In genomic region chr5:112707187-112708179, GRCh38 we compare ENCODE assay signal across 1 cellular context.
TF ChIP-seq lines count a peak whose summit lies in the region.

No MANE protein-coding gene starts in this region.

TF ChIP-seq in GM12878, 131 proteins besides CTCF, POLR2A, EP300 and RAD21 (continued from another document and continues in another):
- TF ChIP-seq ZBTB40 (IDR thresholded peaks at IDR 0.05; ENCODE audit: borderline replicate concordance) (peak; percentile 21; the same call in 1 of the 2 replicates), PKNOX1 (IDR thresholded peaks at IDR 0.05) (no peak), ZBTB4 (CRISPR knock-in tag; IDR thresholded peaks at IDR 0.05) (no peak), JUND (IDR thresholded peaks at IDR 0.05; ENCODE audit: low read depth, low read length) (no peak), EZH2 (IDR thresholded peaks at IDR 0.05; ENCODE audit: borderline replicate concordance, control insufficient read depth, low read depth, low read length) (no peak), IRF3 (IDR thresholded peaks at IDR 0.05) (no peak), E2F8 (IDR thresholded peaks at IDR 0.05; ENCODE audit: low read depth, partially characterized antibody) (no peak), HSF1 (IDR thresholded peaks at IDR 0.05; ENCODE audit: low read depth, low read length) (no peak), MLLT1 (IDR thresholded peaks at IDR 0.05) (peak; percentile 99), CUX1 (IDR thresholded peaks at IDR 0.05; ENCODE audit: insufficient replicate concordance, low read depth, low read length) (no peak), ZNF687 (IDR thresholded peaks at IDR 0.05) (peak; percentile 95), ESRRA (IDR thresholded peaks at IDR 0.05; ENCODE audit: low read length) (no peak), SREBF2 (IDR thresholded peaks at IDR 0.05; ENCODE audit: low read length) (no peak), HDAC2 (IDR thresholded peaks at IDR 0.05) (no peak), SP1 (IDR thresholded peaks at IDR 0.05; ENCODE audit: low read depth, low read length) (no peak), SKIL (IDR thresholded peaks at IDR 0.05; ENCODE audit: low read depth, poor library complexity, severe bottlenecking) (no peak), RBBP5 (conservative IDR thresholded peaks at IDR 0.05) (no peak)
